8 cellular contexts compared by ENCODE assay signal in genomic region chr18:23134780-23135678, GRCh38. TPM values are rescaled to one million over a fixed set of nuclear protein-coding genes. Genes with fewer than 3 reads are reported as not detected.
DNase-seq lines count a peak whose midpoint lies in the region; ATAC-seq and TF ChIP-seq lines count a peak whose summit lies in the region.

A gene with protein sequence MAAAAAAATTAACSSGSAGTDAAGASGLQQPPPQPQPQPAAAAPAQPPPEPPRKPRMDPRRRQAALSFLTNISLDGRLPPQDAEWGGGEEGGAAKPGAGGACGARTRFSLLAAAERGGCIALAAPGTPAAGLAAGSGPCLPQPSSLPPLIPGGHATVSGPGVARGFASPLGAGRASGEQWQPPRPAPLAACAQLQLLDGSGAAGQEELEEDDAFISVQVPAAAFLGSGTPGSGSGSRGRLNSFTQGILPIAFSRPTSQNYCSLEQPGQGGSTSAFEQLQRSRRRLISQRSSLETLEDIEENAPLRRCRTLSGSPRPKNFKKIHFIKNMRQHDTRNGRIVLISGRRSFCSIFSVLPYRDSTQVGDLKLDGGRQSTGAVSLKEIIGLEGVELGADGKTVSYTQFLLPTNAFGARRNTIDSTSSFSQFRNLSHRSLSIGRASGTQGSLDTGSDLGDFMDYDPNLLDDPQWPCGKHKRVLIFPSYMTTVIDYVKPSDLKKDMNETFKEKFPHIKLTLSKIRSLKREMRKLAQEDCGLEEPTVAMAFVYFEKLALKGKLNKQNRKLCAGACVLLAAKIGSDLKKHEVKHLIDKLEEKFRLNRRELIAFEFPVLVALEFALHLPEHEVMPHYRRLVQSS (plus strand): TSS chr18:23135485. CDS start chr18:23135763, 278 bp downstream.

- WGBS in liver = 2% methylated on average over 89 of the region's 89 CpGs

- no peak for ATAC-seq in foreskin keratinocyte

- H3K27ac ChIP-seq in CD4-positive, alpha-beta memory T cell (ENCODE audit: low read depth, low read length) = no peak within 1 kb of the TSS
- H3K27ac ChIP-seq in KMS-11 = peak within 1 kb of the TSS; percentile 95
- H3K27ac ChIP-seq in liver (ENCODE audit: low read depth in 1 of 2, low read length in 2 of 2) = peak within 1 kb of the TSS; percentile 92 to 97
- no peak within 1 kb of the TSS for H3K27ac ChIP-seq in foreskin keratinocyte

- H3K9me3 Mint-ChIP-seq in CD4-positive, alpha-beta memory T cell = peaks cover 0 to 2% (median 0%) of the 10 kb centered on the region in 8 donors
- H3K9me3 Mint-ChIP-seq in dendritic cell treated with granulocyte-macrophage colony-stimulating factor and Interleukin-4, amounts not matched to agents 40 ng/mL and 50 ng/mL, for 4 days = no peaks in the 10 kb centered on the region

- POLR2A ChIA-PET in CD4-positive, alpha-beta memory T cell (lab: Charles Lee; ENCODE audit: partially characterized antibody) = interaction anchor here (0.5 to 1.0 kb wide), 2 partner anchors 64 to 360 kb away, joined by 3 to 5 read pairs; no protein-coding TSS in a partner anchor

- TF ChIP-seq RAD21 in liver (IDR thresholded peaks at IDR 0.05) = peak in 1 of 2 donors; percentile 17

- H3K36me3 Mint-ChIP-seq in CD4-positive, alpha-beta memory T cell = no peaks in the 10 kb centered on the region
- no peaks in the 10 kb centered on the region for H3K36me3 Mint-ChIP-seq in dendritic cell treated with granulocyte-macrophage colony-stimulating factor and Interleukin-4, amounts not matched to agents 40 ng/mL and 50 ng/mL, for 4 days (ENCODE audit: low read depth)

- H3K4me1 ChIP-seq in CD4-positive, alpha-beta memory T cell (ENCODE audit: insufficient read depth, low read length) = peaks cover 19% of the 10 kb centered on the region
- H3K4me1 ChIP-seq in KMS-11 (ENCODE audit: low read depth, poor library complexity, severe bottlenecking) (peaks cover 49% of the 10 kb centered on the region), liver (ENCODE audit: control insufficient read depth in 4 of 4, insufficient read depth in 4 of 4, low read length in 3 of 4) (peaks cover 9 to 45% (median 34%) of the 10 kb centered on the region in 4 donors), foreskin keratinocyte (no peaks in the 10 kb centered on the region)

- DNase-seq in CD4-positive, alpha-beta memory T cell = peak in 4 of 5 donors; percentile 9 to 29 (median 26)
- DNase-seq in GM19240 (ENCODE audit: insufficient read length, low spot score) (peak; percentile 23), T1000 (lab: John Stamatoyannopoulos, UW) (peak; percentile 51), foreskin keratinocyte (no peak)
- peak; percentile 7 to 12 for DNase-seq in stimulated activated CD4-positive, alpha-beta T cell treated with anti-CD3 and anti-CD28 coated beads, Interleukin-4, amount 100 ng/mL, for 48 hours (ENCODE audit: low read depth in 2 of 2)

- peak within 1 kb of the TSS in 1 of 2 donors; percentile 38 for H3K4me3 ChIP-seq in CD4-positive, alpha-beta memory T cell (ENCODE audit: low read length in 2 of 2)
- H3K4me3 ChIP-seq in KMS-11 (IDR thresholded peaks at IDR 0.05; ENCODE audit: insufficient read depth, low read depth, low read length) (peak within 1 kb of the TSS; percentile 18), liver (ENCODE audit: low read depth in 1 of 3, low read length in 3 of 3) (peak within 1 kb of the TSS; percentile 63 to 85 (median 78))

- intact Hi-C loops in CD4-positive, alpha-beta memory T cell (cut with micrococcal nuclease) = loop anchor here (5.0 kb wide), 4 partner anchors 63 to 677 kb away; partner anchors contain the start of gene RMC1
- intact Hi-C loops in dendritic cell treated with granulocyte-macrophage colony-stimulating factor and Interleukin-4, amounts not matched to agents 40 ng/mL and 50 ng/mL, for 4 days (cut with micrococcal nuclease) = loop anchor here (5.0 to 10.0 kb wide), 3 partner anchors 107 to 277 kb away; no protein-coding TSS in a partner anchor

- CTCF ChIA-PET in CD4-positive, alpha-beta memory T cell (lab: Charles Lee; ENCODE audit: partially characterized antibody) = interaction anchor here (0.6 to 1.4 kb wide), 2 partner anchors 101 to 244 kb away, joined by 3 to 4 read pairs; no protein-coding TSS in a partner anchor

- H3K27me3 ChIP-seq in CD4-positive, alpha-beta memory T cell (ENCODE audit: insufficient read depth, low read length) = peaks cover 19% of the 10 kb centered on the region
- H3K27me3 ChIP-seq in KMS-11 (ENCODE audit: insufficient read depth, low read depth) (no peaks in the 10 kb centered on the region), liver (ENCODE audit: control insufficient read depth in 4 of 4, insufficient read depth in 4 of 4, low read length in 3 of 4) (no peaks in the 10 kb centered on the region), foreskin keratinocyte (peaks cover 55% of the 10 kb centered on the region)

- peak within 1 kb of the TSS in 1 of 7 donors; percentile 63 for H3K27ac Mint-ChIP-seq in CD4-positive, alpha-beta memory T cell
- H3K27ac Mint-ChIP-seq in dendritic cell treated with granulocyte-macrophage colony-stimulating factor and Interleukin-4, amounts not matched to agents 40 ng/mL and 50 ng/mL, for 4 days = peak within 1 kb of the TSS; percentile 76

- peaks cover 18% of the 10 kb centered on the region; the same call in 1 of the 2 replicates for H4K20me1 ChIP-seq in KMS-11 (ENCODE audit: insufficient read depth)

- H3K9me3 ChIP-seq in CD4-positive, alpha-beta memory T cell (ENCODE audit: control insufficient read depth in 1 of 2, low read length in 2 of 2) = no peaks in the 10 kb centered on the region
- H3K9me3 ChIP-seq in liver (ENCODE audit: control insufficient read depth in 4 of 4, low read length in 3 of 4) = no peaks in the 10 kb centered on the region

- H3K9ac ChIP-seq in KMS-11 (peak within 1 kb of the TSS; percentile 96), liver (ENCODE audit: low read depth in 1 of 2, low read length in 2 of 2) (peak within 1 kb of the TSS; percentile 45 to 81)

- peak within 1 kb of the TSS; percentile 63 to 83 (median 77) for H3K4me3 Mint-ChIP-seq in CD4-positive, alpha-beta memory T cell
- peak within 1 kb of the TSS; percentile 79 for H3K4me3 Mint-ChIP-seq in dendritic cell treated with granulocyte-macrophage colony-stimulating factor and Interleukin-4, amounts not matched to agents 40 ng/mL and 50 ng/mL, for 4 days

- H3K4me1 Mint-ChIP-seq in CD4-positive, alpha-beta memory T cell = peaks cover 9 to 18% (median 14%) of the 10 kb centered on the region in 4 donors
- H3K4me1 Mint-ChIP-seq in dendritic cell treated with granulocyte-macrophage colony-stimulating factor and Interleukin-4, amounts not matched to agents 40 ng/mL and 50 ng/mL, for 4 days (ENCODE audit: low read depth) = peaks cover 42% of the 10 kb centered on the region

- TF ChIP-seq CTCF in KMS-11 (conservative IDR thresholded peaks at IDR 0.05; ENCODE audit: low read depth, low read length) = no peak
- TF ChIP-seq CTCF in liver (IDR thresholded peaks at IDR 0.05; ENCODE audit: low read depth, low read length, missing input control) = no peak
- no peak for TF ChIP-seq CTCF in foreskin keratinocyte (conservative IDR thresholded peaks at IDR 0.05)

- H3K79me2 ChIP-seq in KMS-11 (ENCODE audit: insufficient read depth, low read depth) = peaks cover 50% of the 10 kb centered on the region

- peak within 1 kb of the TSS; percentile 81 for H3K4me2 ChIP-seq in KMS-11

- no peaks in the 10 kb centered on the region for H3K36me3 ChIP-seq in CD4-positive, alpha-beta memory T cell (ENCODE audit: insufficient read depth, low read length)
- peaks cover 14% of the 10 kb centered on the region; the same call in 1 of the 2 replicates for H3K36me3 ChIP-seq in KMS-11 (ENCODE audit: insufficient read depth)
- H3K36me3 ChIP-seq in liver (ENCODE audit: control insufficient read depth in 4 of 4, insufficient read depth in 3 of 4, low read depth in 1 of 4, low read length in 3 of 4) = no peaks in the 10 kb centered on the region

- H2AFZ ChIP-seq in KMS-11 (ENCODE audit: low read depth) = 0 out of 2 replicates have a peak within 1 kb of the TSS, but pooled peaks have one; percentile 6

- peaks cover 25 to 39% of the 10 kb centered on the region in 2 donors for H3K27me3 Mint-ChIP-seq in CD4-positive, alpha-beta memory T cell
- H3K27me3 Mint-ChIP-seq in dendritic cell treated with granulocyte-macrophage colony-stimulating factor and Interleukin-4, amounts not matched to agents 40 ng/mL and 50 ng/mL, for 4 days = peaks cover 65% of the 10 kb centered on the region

TF ChIP-seq in liver, 16 proteins besides CTCF, POLR2A, EP300 and RAD21:
- TF ChIP-seq YY1 (IDR thresholded peaks at IDR 0.05) (peak; percentile 28), NR2F2 (IDR thresholded peaks at IDR 0.05) (no peak), MAX (IDR thresholded peaks at IDR 0.05) (peak; percentile 11)

RNA-seq across cellular contexts. Expression of the gene that starts here (rescaled TPM):
- under 1 TPM in 1 of 2 experiments, not detected in 1; 0.15 TPM for total RNA-seq in CD4-positive, alpha-beta memory T cell
- polyA plus RNA-seq in CD4-positive, alpha-beta memory T cell = not detected
- total RNA-seq in liver = 1 to 10 TPM; 4.0 to 8.9 TPM
- polyA plus RNA-seq in liver = 1 to 10 TPM; 3.3 to 4.9 TPM
- 0.24 and 0.35 TPM in 2 replicates for total RNA-seq in foreskin keratinocyte
- polyA plus RNA-seq in foreskin keratinocyte = 0.09 and 0.39 TPM in 2 replicates

Comparison
In these comparisons a context has a peak if more than half of its experiments do, and no peak if none do; other contexts are left out.
1. Peak in DNase-seq in CD4-positive, alpha-beta memory T cell; RNA of the gene not detected or under 1 TPM.
2. DNase-seq: peak in GM19240 (single experiment), T1000 (single experiment) and stimulated activated CD4-positive, alpha-beta T cell treated with anti-CD3 and anti-CD28 coated beads, Interleukin-4, amount 100 ng/mL, for 48 hours (2 of 2); none in foreskin keratinocyte (0 of 2).
3. H3K27ac ChIP-seq: peak in KMS-11 (single experiment) and liver (2 of 2); none in CD4-positive, alpha-beta memory T cell (single experiment) and foreskin keratinocyte (single experiment).